In the genomic region with DNA sequence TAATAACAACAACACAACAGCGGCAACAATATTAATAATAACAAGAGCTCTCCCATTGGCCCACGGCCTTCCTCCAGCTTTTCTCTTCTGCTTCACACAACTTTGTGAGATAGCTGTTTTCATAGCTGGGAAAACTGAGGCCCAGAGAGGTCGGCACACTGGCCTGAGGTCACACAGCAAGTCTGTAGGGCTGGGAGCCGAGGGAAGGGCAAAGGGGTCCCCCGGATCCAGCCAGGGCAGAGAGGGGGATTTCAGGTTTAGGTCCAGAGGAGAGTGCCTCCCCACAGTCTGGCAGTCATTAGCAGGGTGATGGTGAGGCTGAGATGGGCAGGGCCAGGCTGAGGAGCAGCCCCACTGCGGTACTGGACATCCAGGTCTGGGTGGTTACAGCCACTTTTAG, we compare ENCODE assay signal across 20 cellular contexts. TPM values are rescaled to one million over a fixed set of nuclear protein-coding genes. Genes with fewer than 3 reads are reported as not detected.
DNase-seq lines count a peak whose midpoint lies in the region; ATAC-seq, FAIRE-seq and TF ChIP-seq lines count a peak whose summit lies in the region.
"Had no signal": no experiment of that assay in that cellular context is flagged by ENCODE, and none has a peak within 500 bp of the region (broad histone marks: within the 10 kb centered on the region; RNA-seq: fewer than 3 reads in every experiment).

No MANE protein-coding gene starts in this region.

- BruUV-seq in endothelial cell of umbilical vein (replicated peaks; lab: Mats Ljungman, UMichigan) = TSS peak; percentile 27

- TF ChIP-seq RAD21 in A549 (conservative IDR thresholded peaks at IDR 0.05 in 1 of 2, IDR thresholded peaks at IDR 0.05 in 1 of 2) = no peak

- H3K9me3 ChIP-seq in A549 (no peaks in the 10 kb centered on the region), HEK293 (ENCODE audit: control insufficient read depth, insufficient read depth, low read depth, low read length) (peaks cover 8% of the 10 kb centered on the region; the same call in 1 of the 2 replicates), endothelial cell of umbilical vein (replicated peaks; ENCODE audit: control insufficient read depth, insufficient read depth, low read length) (no peaks in the 10 kb centered on the region), small intestine (ENCODE audit: control insufficient read depth, low read depth) (no peaks in the 10 kb centered on the region)
- H3K9me3 ChIP-seq: Caco-2 had no signal

- H3K9ac ChIP-seq in endothelial cell of umbilical vein (replicated peaks; ENCODE audit: extremely low read depth, insufficient read depth, low read length) = no peak overlapping the region

- no peaks in the 10 kb centered on the region for H4K20me1 ChIP-seq in endothelial cell of umbilical vein (replicated peaks; ENCODE audit: control insufficient read depth, extremely low read depth, insufficient read depth, low read length)

- dilution Hi-C loops in endothelial cell of umbilical vein (cut with MboI; ENCODE audit: extremely low pct_ligation_motif_present, low sequenced_read_pairs) = no loop called here

- no peak overlapping the region for H2AFZ ChIP-seq in endothelial cell of umbilical vein (ENCODE audit: low read depth, low read length)
- H2AFZ ChIP-seq: GM23338 had no signal

- DNase-seq in A549 (ENCODE audit: low read depth in 1 of 2, low spot score in 1 of 2) (no peak), endothelial cell of umbilical vein (ENCODE audit: low read depth, low spot score) (no peak), small intestine (no peak), EL (no peak), SHP77 treated with DMSO at 0.1 percent for 48 hours (lab: John Stamatoyannopoulos, UW) (no peak)
- DNase-seq: AML-193; Caco-2; CD4-positive, alpha-beta T cell; GDM1 had no signal

- CTCF ChIA-PET in A549 (lab: Yijun Ruan, JAX) = no interaction called here
- CTCF ChIA-PET in HEK293 (lab: Yijun Ruan, JAX) = interaction anchor here (0.6 to 1.8 kb wide), 3 partner anchors 12 to 52 kb away, joined by 3 to 9 read pairs (median 4); a partner anchor contains a TSS
- CTCF ChIA-PET in endothelial cell of umbilical vein (lab: Charles Lee) = interaction anchor here (1.2 kb wide), 1 partner anchor 93 kb away, joined by 3 read pairs; no protein-coding TSS in a partner anchor

- H3K36me3 ChIP-seq in HEK293 (ENCODE audit: control insufficient read depth in 2 of 2, insufficient read depth in 1 of 2, low read length in 2 of 2) (peaks cover 14 to 39% of the 10 kb centered on the region in 2 experiments), endothelial cell of umbilical vein (ENCODE audit: control insufficient read depth in 2 of 2, extremely low read depth in 1 of 2, insufficient read depth in 2 of 2, low read length in 2 of 2) (peaks cover 2 to 5% of the 10 kb centered on the region in 2 experiments), small intestine (ENCODE audit: control insufficient read depth in 2 of 2, insufficient read depth in 2 of 2, low read length in 2 of 2) (peaks cover 0 to 3% of the 10 kb centered on the region in 2 donors)

- no peaks in the 10 kb centered on the region for H3K9me1 ChIP-seq in endothelial cell of umbilical vein (replicated peaks; ENCODE audit: control insufficient read depth, extremely low read depth, insufficient read depth, low read length)

- intact Hi-C loops in endothelial cell of umbilical vein (cut with micrococcal nuclease) = no loop called here

- ATAC-seq in A549 = no peak
- ATAC-seq: GM23338, HCT116 had no signal

- POLR2A ChIA-PET in A549 (lab: Yijun Ruan, JAX) (no interaction called here), HEK293 (lab: Yijun Ruan, JAX) (interaction anchor here (1.4 to 1.5 kb wide), 2 partner anchors 20 to 53 kb away, joined by 3 to 5 read pairs; a partner anchor contains a TSS), endothelial cell of umbilical vein (lab: Charles Lee) (no interaction called here)

- no peaks in the 10 kb centered on the region for H3K4me1 ChIP-seq in A549
- peaks cover 3% of the 10 kb centered on the region for H3K4me1 ChIP-seq in HEK293 (ENCODE audit: control insufficient read depth, insufficient read depth, low read length)
- H3K4me1 ChIP-seq in endothelial cell of umbilical vein (ENCODE audit: control insufficient read depth, extremely low read depth, insufficient read depth, low read length) = no peaks in the 10 kb centered on the region
- H3K4me1 ChIP-seq in small intestine (ENCODE audit: control insufficient read depth in 2 of 2, insufficient read depth in 1 of 2, low read depth in 1 of 2, low read length in 1 of 2) = no peaks in the 10 kb centered on the region
- H3K4me1 ChIP-seq: Caco-2 had no signal

- no peak for TF ChIP-seq CTCF in A549 (IDR thresholded peaks at IDR 0.05)
- TF ChIP-seq CTCF in HEK293 (tag by site-specific recombination; IDR thresholded peaks at IDR 0.05) = no peak
- no peak for TF ChIP-seq CTCF in endothelial cell of umbilical vein (IDR thresholded peaks at IDR 0.05; ENCODE audit: extremely low read depth in 1 of 2, insufficient read depth in 1 of 2, low read depth in 1 of 2, low read length in 2 of 2)

- FAIRE-seq in A549 (lab: Jason Lieb, UNC) = no peak
- FAIRE-seq in endothelial cell of umbilical vein (lab: Jason Lieb, UNC) = no peak
- no peak for FAIRE-seq in small intestine (lab: Jason Lieb, UNC)
- FAIRE-seq: A204.1, D721Med, GM12892, GM18507, H54, HTR-8/SVneo had no signal

- no peak for TF ChIP-seq POLR2A in A549 (IDR thresholded peaks at IDR 0.05; ENCODE audit: low read length)
- TF ChIP-seq POLR2A in endothelial cell of umbilical vein (IDR thresholded peaks at IDR 0.05; ENCODE audit: low read depth, low read length) = no peak

- no peak for TF ChIP-seq EP300 in A549 (IDR thresholded peaks at IDR 0.05)

- H3K27me3 ChIP-seq in endothelial cell of umbilical vein (ENCODE audit: control insufficient read depth in 2 of 2, insufficient read depth in 2 of 2, low read length in 2 of 2) = no peaks in the 10 kb centered on the region
- H3K27me3 ChIP-seq in small intestine (ENCODE audit: control insufficient read depth in 2 of 2, insufficient read depth in 2 of 2, low read length in 2 of 2) = no peaks in the 10 kb centered on the region

- H3K4me2 ChIP-seq in A549 (no peak overlapping the region), endothelial cell of umbilical vein (ENCODE audit: insufficient read depth, low read length) (no peak overlapping the region)
- H3K4me2 ChIP-seq: GM23338 had no signal

- H3K27ac ChIP-seq in A549 (no peak overlapping the region), HEK293 (ENCODE audit: extremely low read depth, low read depth, low read length) (no peak overlapping the region), endothelial cell of umbilical vein (ENCODE audit: insufficient read depth, low read depth, low read length) (no peak overlapping the region), small intestine (ENCODE audit: low read depth in 1 of 2, low read length in 1 of 2) (no peak overlapping the region)
- H3K27ac ChIP-seq: C4-2B had no signal

- 87% methylated on average over 6 of the region's 6 CpGs for WGBS in A549 (ENCODE audit: missing lambda C conversion rate)
- WGBS in small intestine, 3 donors = 95 to 96% (median 95%) methylated on average over 6 of the region's 6 CpGs

- H3K79me2 ChIP-seq in endothelial cell of umbilical vein (ENCODE audit: control insufficient read depth, insufficient read depth, low read length) = no peaks in the 10 kb centered on the region

- no peak overlapping the region for H3K4me3 ChIP-seq in A549
- no peak overlapping the region for H3K4me3 ChIP-seq in HEK293 (ENCODE audit: low read depth, low read length)
- H3K4me3 ChIP-seq in endothelial cell of umbilical vein (replicated peaks in 1 of 3; ENCODE audit: insufficient read depth in 1 of 3, low read depth in 1 of 3, low read length in 3 of 3) = no peak overlapping the region
- H3K4me3 ChIP-seq in small intestine (ENCODE audit: low read depth in 1 of 2, low read length in 2 of 2) = no peak overlapping the region
- H3K4me3 ChIP-seq: GM23338 had no signal

RNA-seq across cellular contexts. Expression of a gene that starts 9.0 kb away (rescaled TPM):
- polyA plus RNA-seq in A549 (2011; rRNA removed) (4.2 and 4.7 TPM in 2 replicates), A549 (2017; fragmentation: RNase III; extraction: RNeasy Plus Mini Kit Qiagen cat#74134 plus additional on column Dnase treatment) (8.8 to 10.1 TPM (median 9.2 TPM) in 3 replicates), endothelial cell of umbilical vein (5.0 and 7.7 TPM in 2 replicates), small intestine (1 to 10 TPM in 2 of 3 donors, not detected in 1; 1.1 to 6.8 TPM)
- 5.9 and 7.6 TPM in 2 replicates for polyA plus RNA-seq in A549 (2012; cell fraction: cytosol; rRNA removed)
- polyA plus RNA-seq in A549 (2012; cell fraction: nucleus; rRNA removed) = 6.7 and 7.8 TPM in 2 replicates
- 3.3 and 3.7 TPM in 2 replicates for polyA minus RNA-seq in A549 (2011; rRNA and poly(A)+ RNA removed)
- 6.7 and 7.5 TPM in 2 replicates for total RNA-seq in endothelial cell of umbilical vein
- 4.3 and 6.2 TPM in 2 replicates for polyA plus RNA-seq in endothelial cell of umbilical vein (2011; cell fraction: cytosol; rRNA removed)
- 1.9 and 2.5 TPM in 2 replicates for polyA plus RNA-seq in endothelial cell of umbilical vein (2011; cell fraction: nucleus; rRNA removed)
- 4.9 and 10.7 TPM in 2 replicates for polyA plus RNA-seq in endothelial cell of umbilical vein (2012)
- 3.6 and 4.3 TPM in 2 replicates for polyA minus RNA-seq in endothelial cell of umbilical vein
- not detected for polyA minus RNA-seq in endothelial cell of umbilical vein (2011; cell fraction: cytosol; rRNA and poly(A)+ RNA removed)
- 0.19 and 0.63 TPM in 2 replicates for polyA minus RNA-seq in endothelial cell of umbilical vein (2011; cell fraction: nucleus; rRNA and poly(A)+ RNA removed)
- polyA plus RNA-seq: IgD-negative memory B cell had no signal

RNA-seq across cellular contexts. Expression of a gene that starts 21.3 kb away (rescaled TPM):
- polyA plus RNA-seq in A549 (2011; rRNA removed) (48.6 and 55.3 TPM in 2 replicates), A549 (2017; fragmentation: RNase III; extraction: RNeasy Plus Mini Kit Qiagen cat#74134 plus additional on column Dnase treatment) (27.4 to 29.0 TPM (median 28.3 TPM) in 3 replicates), endothelial cell of umbilical vein (60.2 and 66.3 TPM in 2 replicates), small intestine (10 to 100 TPM in 2 of 3 donors, 1 to 10 TPM in 1; 4.9 to 17.6 (median 14.1) TPM)
- polyA plus RNA-seq in A549 (2012; cell fraction: cytosol; rRNA removed) = 61.1 and 62.6 TPM in 2 replicates
- polyA plus RNA-seq in A549 (2012; cell fraction: nucleus; rRNA removed) = 93.5 and 95.3 TPM in 2 replicates
- 40.2 and 50.4 TPM in 2 replicates for polyA minus RNA-seq in A549 (2011; rRNA and poly(A)+ RNA removed)
- 62.9 and 82.0 TPM in 2 replicates for total RNA-seq in endothelial cell of umbilical vein
- polyA plus RNA-seq in endothelial cell of umbilical vein (2011; cell fraction: cytosol; rRNA removed) = 69.1 and 72.2 TPM in 2 replicates
- 54.9 and 66.5 TPM in 2 replicates for polyA plus RNA-seq in endothelial cell of umbilical vein (2011; cell fraction: nucleus; rRNA removed)
- 88.6 and 102 TPM in 2 replicates for polyA plus RNA-seq in endothelial cell of umbilical vein (2012)
- 25.4 and 28.6 TPM in 2 replicates for polyA minus RNA-seq in endothelial cell of umbilical vein
- polyA minus RNA-seq in endothelial cell of umbilical vein (2011; cell fraction: cytosol; rRNA and poly(A)+ RNA removed) = 24.4 TPM
- polyA minus RNA-seq in endothelial cell of umbilical vein (2011; cell fraction: nucleus; rRNA and poly(A)+ RNA removed) = 11.5 and 13.6 TPM in 2 replicates

RNA-seq across cellular contexts. Expression of a gene that starts 29.2 kb away (rescaled TPM):
- polyA plus RNA-seq in A549 (2011; rRNA removed) = 19.3 and 22.9 TPM in 2 replicates
- polyA plus RNA-seq in A549 (2012; cell fraction: cytosol; rRNA removed) = 56.2 and 66.0 TPM in 2 replicates
- polyA plus RNA-seq in A549 (2012; cell fraction: nucleus; rRNA removed) = 26.1 and 30.9 TPM in 2 replicates
- polyA plus RNA-seq in A549 (2017; fragmentation: RNase III; extraction: RNeasy Plus Mini Kit Qiagen cat#74134 plus additional on column Dnase treatment) = 47.7 to 58.5 TPM (median 52.4 TPM) in 3 replicates
- polyA minus RNA-seq in A549 (2011; rRNA and poly(A)+ RNA removed) = 4.5 and 6.1 TPM in 2 replicates
- 51.8 and 56.2 TPM in 2 replicates for total RNA-seq in endothelial cell of umbilical vein
- polyA plus RNA-seq in endothelial cell of umbilical vein = 29.2 and 30.7 TPM in 2 replicates
- 36.3 and 53.6 TPM in 2 replicates for polyA plus RNA-seq in endothelial cell of umbilical vein (2011; cell fraction: cytosol; rRNA removed)
- 16.4 and 19.4 TPM in 2 replicates for polyA plus RNA-seq in endothelial cell of umbilical vein (2011; cell fraction: nucleus; rRNA removed)
- polyA plus RNA-seq in endothelial cell of umbilical vein (2012) = 36.4 and 59.1 TPM in 2 replicates
- 6.9 and 13.4 TPM in 2 replicates for polyA minus RNA-seq in endothelial cell of umbilical vein
- polyA minus RNA-seq in endothelial cell of umbilical vein (2011; cell fraction: cytosol; rRNA and poly(A)+ RNA removed) = 2.5 TPM
- polyA minus RNA-seq in endothelial cell of umbilical vein (2011; cell fraction: nucleus; rRNA and poly(A)+ RNA removed) = 5.4 and 7.9 TPM in 2 replicates
- 10 to 100 TPM; 16.8 to 43.2 (median 20.3) TPM for polyA plus RNA-seq in small intestine

RNA-seq across cellular contexts. Expression of a gene that starts 36.7 kb away (rescaled TPM):
- 0.41 and 0.47 TPM in 2 replicates for polyA plus RNA-seq in A549 (2011; rRNA removed)
- 0.31 and 0.37 TPM in 2 replicates for polyA plus RNA-seq in A549 (2012; cell fraction: cytosol; rRNA removed)
- 1.4 and 1.6 TPM in 2 replicates for polyA plus RNA-seq in A549 (2012; cell fraction: nucleus; rRNA removed)
- 0.44 to 0.55 TPM (median 0.50 TPM) in 3 replicates for polyA plus RNA-seq in A549 (2017; fragmentation: RNase III; extraction: RNeasy Plus Mini Kit Qiagen cat#74134 plus additional on column Dnase treatment)
- 0.24 and 0.37 TPM in 2 replicates for polyA minus RNA-seq in A549 (2011; rRNA and poly(A)+ RNA removed)
- 0.27 and 0.32 TPM in 2 replicates for total RNA-seq in endothelial cell of umbilical vein
- 0.13 and 0.17 TPM in 2 replicates for polyA plus RNA-seq in endothelial cell of umbilical vein
- polyA plus RNA-seq in endothelial cell of umbilical vein (2011; cell fraction: cytosol; rRNA removed) = 0.08 and 0.13 TPM in 2 replicates
- 0.76 and 0.88 TPM in 2 replicates for polyA plus RNA-seq in endothelial cell of umbilical vein (2011; cell fraction: nucleus; rRNA removed)
- polyA plus RNA-seq in endothelial cell of umbilical vein (2012) = 0.20 and 0.37 TPM in 2 replicates
- 0.15 and 0.22 TPM in 2 replicates for polyA minus RNA-seq in endothelial cell of umbilical vein
- polyA minus RNA-seq in endothelial cell of umbilical vein (2011; cell fraction: cytosol; rRNA and poly(A)+ RNA removed) = not detected
- 0.29 and 0.34 TPM in 2 replicates for polyA minus RNA-seq in endothelial cell of umbilical vein (2011; cell fraction: nucleus; rRNA and poly(A)+ RNA removed)
- under 1 TPM; 0.27 to 0.67 (median 0.31) TPM for polyA plus RNA-seq in small intestine
- total RNA-seq: GM23338 had no signal
- polyA plus RNA-seq: IgD-negative memory B cell had no signal

RNA-seq across cellular contexts. Expression of a gene that starts 52.2 kb away (rescaled TPM):
- polyA plus RNA-seq in A549 (2011; rRNA removed) (10.6 and 11.2 TPM in 2 replicates), A549 (2017; fragmentation: RNase III; extraction: RNeasy Plus Mini Kit Qiagen cat#74134 plus additional on column Dnase treatment) (15.4 to 16.8 TPM (median 16.5 TPM) in 3 replicates), endothelial cell of umbilical vein (27.7 and 38.3 TPM in 2 replicates), small intestine (10 to 100 TPM; 14.9 to 24.2 (median 19.5) TPM)
- 25.9 and 31.3 TPM in 2 replicates for polyA plus RNA-seq in A549 (2012; cell fraction: cytosol; rRNA removed)
- 22.2 and 26.9 TPM in 2 replicates for polyA plus RNA-seq in A549 (2012; cell fraction: nucleus; rRNA removed)
- polyA minus RNA-seq in A549 (2011; rRNA and poly(A)+ RNA removed) = 5.9 and 10.2 TPM in 2 replicates
- 19.5 and 20.3 TPM in 2 replicates for total RNA-seq in endothelial cell of umbilical vein
- 15.7 and 19.2 TPM in 2 replicates for polyA plus RNA-seq in endothelial cell of umbilical vein (2011; cell fraction: cytosol; rRNA removed)
- 6.8 and 7.3 TPM in 2 replicates for polyA plus RNA-seq in endothelial cell of umbilical vein (2011; cell fraction: nucleus; rRNA removed)
- polyA plus RNA-seq in endothelial cell of umbilical vein (2012) = 14.8 and 16.0 TPM in 2 replicates
- polyA minus RNA-seq in endothelial cell of umbilical vein = 6.9 and 8.5 TPM in 2 replicates
- 5.0 TPM for polyA minus RNA-seq in endothelial cell of umbilical vein (2011; cell fraction: cytosol; rRNA and poly(A)+ RNA removed)
- polyA minus RNA-seq in endothelial cell of umbilical vein (2011; cell fraction: nucleus; rRNA and poly(A)+ RNA removed) = 6.8 and 9.3 TPM in 2 replicates
